ENCODE assay signal across 29 cellular contexts in the genomic region with DNA sequence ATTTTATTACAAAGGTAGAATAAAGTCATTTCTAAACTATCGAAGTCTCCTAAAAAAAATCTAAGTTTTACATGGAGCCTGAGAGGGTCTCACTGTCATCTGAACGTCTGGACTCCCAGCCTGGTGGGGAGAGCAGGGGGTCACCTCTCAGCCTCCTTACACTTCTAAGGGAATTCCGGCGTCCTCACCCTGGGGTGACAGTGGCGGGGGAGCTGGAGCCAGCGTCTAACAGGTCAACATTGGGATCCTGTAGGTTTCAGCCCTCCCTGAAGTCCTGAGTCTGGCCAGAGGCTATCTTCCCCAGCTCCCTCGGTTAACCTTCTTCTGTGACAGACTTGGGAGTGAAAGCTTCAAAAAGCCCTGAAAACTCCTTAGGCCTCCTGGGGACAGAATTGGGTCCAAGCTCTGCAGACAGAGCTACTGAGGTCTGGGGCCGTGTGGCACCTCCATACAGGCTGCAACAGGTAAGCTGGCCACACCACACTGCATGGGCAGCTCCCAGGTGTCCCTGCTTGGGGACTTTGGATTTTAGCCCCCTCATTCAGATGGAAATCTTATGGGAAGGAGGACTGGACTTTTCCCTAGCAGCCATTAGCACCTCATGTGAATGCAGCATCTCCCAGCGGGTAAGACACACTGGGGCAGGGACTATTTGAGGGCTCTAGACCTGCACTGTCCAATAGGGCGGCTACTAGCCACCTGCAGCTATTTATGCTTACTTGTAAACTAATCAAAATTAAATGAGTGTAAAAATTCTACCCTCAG. TPM values are rescaled to one million over a fixed set of nuclear protein-coding genes. Genes with fewer than 3 reads are reported as not detected.
"Had no signal": no experiment of that assay in that cellular context is flagged by ENCODE, and none has a peak within 500 bp of the region (broad histone marks: within the 10 kb centered on the region; RNA-seq: fewer than 3 reads in every experiment).

No MANE protein-coding gene starts in this region.

- H3K9me3 ChIP-seq: adrenal gland, body of pancreas, breast epithelium, MG63 had no signal

- H3K4me3 Mint-ChIP-seq: activated B cell treated with CpG ODN at 0.5 μM for 24 hours; activated CD4-positive, alpha-beta memory T cell treated with anti-CD3 and anti-CD28 coated beads for 36 hours; activated naive CD4-positive, alpha-beta T cell treated with anti-CD3 and anti-CD28 coated beads for 36 hours; activated T-cell treated with anti-CD3 and anti-CD28 coated beads, Interleukin-2, amount 50 U/mL, for 4 hours; activated T-helper 1 cell treated with anti-CD3 and anti-CD28 coated beads, Interleukin-12 subunit alpha, Interleukin-12 subunit beta, Interleukin-2, Interleukin-4 antibody, amounts not matched to agents 30 ng/mL and 10 ng/mL and 1 ng/mL, durations not matched to agents 14 hours and 24 hours and 36 hours had no signal

- DNase-seq: activated B cell treated with CpG ODN at 0.5 μM for 24 hours; activated CD4-positive, alpha-beta memory T cell treated with anti-CD3 and anti-CD28 coated beads for 36 hours; activated CD4-positive, alpha-beta T cell treated with anti-CD3 and anti-CD28 coated beads for 4 hours; activated CD4-positive, alpha-beta T cell treated with anti-CD3 and anti-CD28 coated beads, Interleukin-2, amount 50 U/mL, for 1 hour; activated CD4-positive, CD25-positive, alpha-beta regulatory T cell treated with anti-CD3 and anti-CD28 coated beads, Interleukin-2, amount 50 U/mL, for 72 hours; activated CD8-positive, alpha-beta memory T cell treated with anti-CD3 and anti-CD28 coated beads, Interleukin-2, amount 50 U/mL, for 4 hours; activated gamma-delta T cell treated with Interleukin-2 at 50 U/mL for 16 hours; activated naive CD4-positive, alpha-beta T cell treated with anti-CD3 and anti-CD28 coated beads for 36 hours; activated T-cell treated with anti-CD3 and anti-CD28 coated beads for 4 hours; activated T-cell treated with anti-CD3 and anti-CD28 coated beads, Interleukin-2, amount 50 U/mL, for 4 hours; adrenal gland; body of pancreas; MG63; NCI-H1048; NCI-H1105 treated with DMSO at 0.1 percent for 48 hours; NCI-H1436; NCI-H1930; NCI-H345; PC-9; Right ventricle myocardium superior; SW 1271; T-helper 1 cell; T-helper 2 cell; T-helper 9 cell had no signal

- H3K4me1 Mint-ChIP-seq: activated B cell treated with CpG ODN at 0.5 μM for 24 hours had no signal

- H3K4me3 ChIP-seq: adrenal gland, body of pancreas, breast epithelium, MG63, PC-9 had no signal

- H3K9me3 Mint-ChIP-seq: activated B cell treated with CpG ODN at 0.5 μM for 24 hours; activated CD4-positive, alpha-beta memory T cell treated with anti-CD3 and anti-CD28 coated beads for 36 hours; activated naive CD4-positive, alpha-beta T cell treated with anti-CD3 and anti-CD28 coated beads for 36 hours; activated naive CD4-positive, alpha-beta T cell treated with anti-CD3 and anti-CD28 coated beads, Interleukin-2, amount 50 U/mL, for 72 hours; activated T-cell treated with anti-CD3 and anti-CD28 coated beads, Interleukin-2, amount 50 U/mL, for 4 hours; activated T-helper 1 cell treated with anti-CD3 and anti-CD28 coated beads, Interleukin-12 subunit alpha, Interleukin-12 subunit beta, Interleukin-2, Interleukin-4 antibody, amounts not matched to agents 30 ng/mL and 10 ng/mL and 1 ng/mL, durations not matched to agents 14 hours and 24 hours and 36 hours had no signal

- ATAC-seq: activated naive CD4-positive, alpha-beta T cell treated with anti-CD3 and anti-CD28 coated beads, Interleukin-2, amount 50 U/mL, for 72 hours; activated T-cell treated with anti-CD3 and anti-CD28 coated beads, Interleukin-2, amount 50 U/mL, for 4 hours; body of pancreas had no signal

- H3K27ac Mint-ChIP-seq: activated B cell treated with CpG ODN at 0.5 μM for 24 hours; activated CD4-positive, alpha-beta memory T cell treated with anti-CD3 and anti-CD28 coated beads for 36 hours; activated naive CD4-positive, alpha-beta T cell treated with anti-CD3 and anti-CD28 coated beads for 36 hours; activated naive CD4-positive, alpha-beta T cell treated with anti-CD3 and anti-CD28 coated beads, Interleukin-2, amount 50 U/mL, for 72 hours; activated T-helper 1 cell treated with anti-CD3 and anti-CD28 coated beads, Interleukin-12 subunit alpha, Interleukin-12 subunit beta, Interleukin-2, Interleukin-4 antibody, amounts not matched to agents 30 ng/mL and 10 ng/mL and 1 ng/mL, durations not matched to agents 14 hours and 24 hours and 36 hours had no signal

- H3K36me3 ChIP-seq: adrenal gland, breast epithelium, MG63 had no signal

- H3K4me1 ChIP-seq: adrenal gland, body of pancreas, breast epithelium had no signal

- H3K36me3 Mint-ChIP-seq: activated CD4-positive, alpha-beta memory T cell treated with anti-CD3 and anti-CD28 coated beads for 36 hours; activated naive CD4-positive, alpha-beta T cell treated with anti-CD3 and anti-CD28 coated beads, Interleukin-2, amount 50 U/mL, for 72 hours had no signal

- H3K27ac ChIP-seq: adrenal gland, body of pancreas, breast epithelium, PC-9, VCaP had no signal

- H3K27me3 ChIP-seq: adrenal gland, MG63 had no signal

RNA-seq across cellular contexts. Expression of gene GLI2, which starts 34.4 kb away (rescaled TPM):
- total RNA-seq: activated B cell treated with CpG ODN at 0.5 μM for 24 hours; activated CD4-positive, alpha-beta memory T cell treated with anti-CD3 and anti-CD28 coated beads for 36 hours; activated naive CD4-positive, alpha-beta T cell treated with anti-CD3 and anti-CD28 coated beads for 36 hours; activated naive CD4-positive, alpha-beta T cell treated with anti-CD3 and anti-CD28 coated beads, Interleukin-2, amount 50 U/mL, for 72 hours; OCI-LY7 had no signal
